8 cellular contexts compared by ENCODE assay signal in genomic region chr1:244046907-244047738, GRCh38. TPM values are rescaled to one million over a fixed set of nuclear protein-coding genes. Genes with fewer than 3 reads are reported as not detected.
A peak's percentile ranks its signal among the peaks of the same experiment; 100 is the strongest.
DNase-seq lines count a peak whose midpoint lies in the region; ATAC-seq and TF ChIP-seq lines count a peak whose summit lies in the region.

No MANE protein-coding gene starts in this region.

- no peak for ATAC-seq in activated naive CD8-positive, alpha-beta T cell treated with anti-CD3 and anti-CD28 coated beads, Interleukin-2, amount 50 U/mL, for 24 hours
- ATAC-seq in GM19455 (IDR thresholded peaks at IDR 0.05; ENCODE audit: unreplicated experiment): no peak
- no peak for ATAC-seq in GM19324 (IDR thresholded peaks at IDR 0.05; ENCODE audit: low FRiP score, unreplicated experiment)

- TF ChIP-seq POLR2A in spleen (IDR thresholded peaks at IDR 0.05): no peak

- H2AFZ ChIP-seq in KMS-11 (ENCODE audit: low read depth): peak overlapping the region; percentile 95

- no peaks in the 10 kb centered on the region for H3K27me3 Mint-ChIP-seq in activated naive CD8-positive, alpha-beta T cell treated with anti-CD3 and anti-CD28 coated beads, Interleukin-2, amount 50 U/mL, for 24 hours
- peaks cover 19 to 30% (median 28%) of the 10 kb centered on the region in 3 donors for H3K27me3 Mint-ChIP-seq in immature natural killer cell (ENCODE audit: low read depth in 3 of 3)

- no peaks in the 10 kb centered on the region for H3K9me3 ChIP-seq in spleen

- peak; percentile 32 for DNase-seq in DMS153 treated with DMSO at 0.1 percent for 48 hours (lab: John Stamatoyannopoulos, UW; ENCODE audit: unreplicated experiment)
- no peak for DNase-seq in activated naive CD8-positive, alpha-beta T cell treated with anti-CD3 and anti-CD28 coated beads, Interleukin-2, amount 50 U/mL, for 24 hours
- DNase-seq in immature natural killer cell: peak; percentile 41 to 47 (median 42)
- no peak for DNase-seq in spleen
- no peak for DNase-seq in NCI-H446 (lab: John Stamatoyannopoulos, UW)

- no peaks in the 10 kb centered on the region for H3K9me3 Mint-ChIP-seq in activated naive CD8-positive, alpha-beta T cell treated with anti-CD3 and anti-CD28 coated beads, Interleukin-2, amount 50 U/mL, for 24 hours
- H3K9me3 Mint-ChIP-seq in immature natural killer cell: peaks cover 0 to 1% (median 0%) of the 10 kb centered on the region in 6 donors

- H3K4me2 ChIP-seq in KMS-11: peak overlapping the region; percentile 95

- H3K4me3 ChIP-seq in KMS-11 (IDR thresholded peaks at IDR 0.05; ENCODE audit: insufficient read depth, low read depth, low read length): peak overlapping the region; percentile 96
- peak overlapping the region; percentile 51 to 88 (median 69) for H3K4me3 ChIP-seq in spleen

- H4K20me1 ChIP-seq in KMS-11 (ENCODE audit: insufficient read depth): no peaks in the 10 kb centered on the region; the same call in 1 of the 2 replicates

- no peaks in the 10 kb centered on the region for H3K36me3 Mint-ChIP-seq in activated naive CD8-positive, alpha-beta T cell treated with anti-CD3 and anti-CD28 coated beads, Interleukin-2, amount 50 U/mL, for 24 hours (ENCODE audit: low read depth)
- no peaks in the 10 kb centered on the region for H3K36me3 Mint-ChIP-seq in immature natural killer cell

- peak overlapping the region; percentile 70 for H3K9ac ChIP-seq in KMS-11

- intact Hi-C loops in spleen (cut with DNase I; ENCODE audit: low total_unique reads): loop anchor here (10.0 kb wide), 1 partner anchor 192 kb away; the partner anchor contains the start of gene AKT3

- peak overlapping the region; percentile 93 for H3K27ac Mint-ChIP-seq in activated naive CD8-positive, alpha-beta T cell treated with anti-CD3 and anti-CD28 coated beads, Interleukin-2, amount 50 U/mL, for 24 hours
- peak overlapping the region; percentile 93 to 98 (median 94) for H3K27ac Mint-ChIP-seq in immature natural killer cell

- H3K4me3 Mint-ChIP-seq in activated naive CD8-positive, alpha-beta T cell treated with anti-CD3 and anti-CD28 coated beads, Interleukin-2, amount 50 U/mL, for 24 hours: peak overlapping the region; percentile 94
- H3K4me3 Mint-ChIP-seq in immature natural killer cell: peak overlapping the region; percentile 92 to 94 (median 94)

- H3K79me2 ChIP-seq in KMS-11 (ENCODE audit: insufficient read depth, low read depth): peaks cover 18% of the 10 kb centered on the region; the same call in 1 of the 2 replicates

- H3K27me3 ChIP-seq in KMS-11 (ENCODE audit: insufficient read depth, low read depth): no peaks in the 10 kb centered on the region
- no peaks in the 10 kb centered on the region for H3K27me3 ChIP-seq in spleen (replicated peaks in 1 of 7)

- 8 to 11% (median 9%) methylated on average over 14 of the region's 14 CpGs for WGBS in spleen, 5 donors

- peaks cover 26% of the 10 kb centered on the region for H3K4me1 Mint-ChIP-seq in activated naive CD8-positive, alpha-beta T cell treated with anti-CD3 and anti-CD28 coated beads, Interleukin-2, amount 50 U/mL, for 24 hours
- H3K4me1 Mint-ChIP-seq in immature natural killer cell: peaks cover 11 to 27% of the 10 kb centered on the region in 2 donors

- H3K4me1 ChIP-seq in KMS-11 (ENCODE audit: low read depth, poor library complexity, severe bottlenecking): peaks cover 24% of the 10 kb centered on the region
- H3K4me1 ChIP-seq in spleen: peaks cover 18 to 43% (median 34%) of the 10 kb centered on the region in 6 donors

- H3K36me3 ChIP-seq in KMS-11 (ENCODE audit: insufficient read depth) (no peaks in the 10 kb centered on the region), spleen (no peaks in the 10 kb centered on the region)

- H3K27ac ChIP-seq in KMS-11 (peak overlapping the region; percentile 88), spleen (peak overlapping the region; percentile 97 to 100 (median 100))

- no peak for TF ChIP-seq CTCF in KMS-11 (conservative IDR thresholded peaks at IDR 0.05; ENCODE audit: low read depth, low read length)
- peak in 1 of 11 experiments; percentile 6 for TF ChIP-seq CTCF in spleen (IDR thresholded peaks at IDR 0.05 in 8 of 11, conservative IDR thresholded peaks at IDR 0.05 in 3 of 11)

RNA-seq across cellular contexts. Expression of gene ZBTB18, which starts 4.0 kb away (rescaled TPM):
- under 1 TPM; 0.25 to 0.99 (median 0.72) TPM for polyA plus RNA-seq in immature natural killer cell
- total RNA-seq in spleen: 10 to 100 TPM; 29.0 to 43.0 (median 33.8) TPM
- 10 to 100 TPM; 17.2 to 24.1 (median 23.1) TPM for polyA plus RNA-seq in spleen

Comparison
In these comparisons a context has a peak if more than half of its experiments do, and no peak if none do; other contexts are left out.
1. DNase-seq: peak in DMS153 treated with DMSO at 0.1 percent for 48 hours (single experiment) and immature natural killer cell (3 of 3); none in activated naive CD8-positive, alpha-beta T cell treated with anti-CD3 and anti-CD28 coated beads, Interleukin-2, amount 50 U/mL, for 24 hours (single experiment), spleen (single experiment) and NCI-H446 (0 of 2).
2. RNA of gene ZBTB18, which starts 4.0 kb away (polyA plus RNA-seq): 17.2 to 24.1 TPM in spleen; 0.25 to 0.99 TPM in immature natural killer cell; every median in the first group is over 4 times any median in the second.